ENCODE assay signal across 16 cellular contexts in the genomic region with DNA sequence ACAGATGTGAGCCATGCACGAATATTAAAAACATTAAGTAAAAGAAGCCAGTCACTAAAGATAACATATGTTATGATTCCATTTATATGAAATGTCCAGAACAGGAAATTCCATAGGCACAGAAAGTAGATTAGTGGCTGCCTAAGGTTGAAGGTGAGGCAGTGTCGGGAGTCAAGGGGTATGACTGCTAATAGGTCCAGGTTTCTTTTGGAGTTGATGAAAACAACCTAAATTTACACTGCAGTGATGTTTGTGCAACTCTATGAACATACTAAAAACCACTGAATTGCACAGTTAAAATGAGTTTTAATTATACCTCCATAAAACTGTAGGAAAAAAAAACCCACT.
"Had no signal": no experiment of that assay in that cellular context is flagged by ENCODE, and none has a peak within 500 bp of the region (broad histone marks: within the 10 kb centered on the region; RNA-seq: fewer than 3 reads in every experiment).

No MANE protein-coding gene starts in this region.

- H3K4me3 Mint-ChIP-seq: activated naive CD4-positive, alpha-beta T cell treated with anti-CD3 and anti-CD28 coated beads, Interleukin-2, amount 50 U/mL, for 24 hours; endodermal cell; natural killer cell treated with Interleukin-12 subunit alpha and Interleukin-12 subunit beta and Interleukin-15 and Interleukin-18, amount 100 ng/mL, for 72 hours; T-helper 1 cell treated with Interleukin-12 subunit alpha and Interleukin-12 subunit beta and Interleukin-4 antibody, amounts not matched to agents 30 μg/mL and 1 μg/mL, for 36 hours had no signal

- H3K4me1 Mint-ChIP-seq: endodermal cell had no signal

- H3K27ac Mint-ChIP-seq: activated naive CD4-positive, alpha-beta T cell treated with anti-CD3 and anti-CD28 coated beads, Interleukin-2, amount 50 U/mL, for 24 hours; endodermal cell; T-helper 1 cell treated with Interleukin-12 subunit alpha and Interleukin-12 subunit beta and Interleukin-4 antibody, amounts not matched to agents 30 μg/mL and 1 μg/mL, for 36 hours had no signal

- ATAC-seq: left lobe of liver; natural killer cell treated with Interleukin-12 subunit alpha and Interleukin-12 subunit beta and Interleukin-15 and Interleukin-18, amount 100 ng/mL, for 72 hours; stimulated activated naive CD8-positive, alpha-beta T cell treated with anti-CD3 and anti-CD28 coated beads, Interleukin-15, Interleukin-2, amounts not matched to agents 100 U/mL and 50 U/mL, for 24 hours had no signal

- DNase-seq: activated CD4-positive, alpha-beta T cell treated with anti-CD3 and anti-CD28 coated beads for 1 hour; activated CD8-positive, alpha-beta memory T cell treated with anti-CD3 and anti-CD28 coated beads for 24 hours; activated gamma-delta T cell; dorsolateral prefrontal cortex; endodermal cell; erythroblast; hypothalamus; nucleus accumbens; retina; stimulated activated naive CD8-positive, alpha-beta T cell treated with anti-CD3 and anti-CD28 coated beads, Interleukin-15, Interleukin-2, amounts not matched to agents 100 U/mL and 50 U/mL, for 24 hours; substantia nigra; tibial artery had no signal

- H3K27me3 Mint-ChIP-seq: activated naive CD4-positive, alpha-beta T cell treated with anti-CD3 and anti-CD28 coated beads, Interleukin-2, amount 50 U/mL, for 24 hours; natural killer cell treated with Interleukin-12 subunit alpha and Interleukin-12 subunit beta and Interleukin-15 and Interleukin-18, amount 100 ng/mL, for 72 hours had no signal

- H3K9me3 Mint-ChIP-seq: natural killer cell treated with Interleukin-12 subunit alpha and Interleukin-12 subunit beta and Interleukin-15 and Interleukin-18, amount 100 ng/mL, for 72 hours had no signal
